Comparison of ENCODE assay signal across 2 cellular contexts in genomic region chr6:40901322-40902055, GRCh38.
TF ChIP-seq lines count a peak whose summit lies in the region.

No MANE protein-coding gene starts in this region.

TF ChIP-seq in GM23338, 12 proteins besides CTCF, POLR2A, EP300 and RAD21:
- TF ChIP-seq REST (IDR thresholded peaks at IDR 0.05; ENCODE audit: unreplicated experiment) (no peak), ZNF114 (CRISPR knock-in tag; IDR thresholded peaks at IDR 0.05) (no peak), STAT1 (IDR thresholded peaks at IDR 0.05; ENCODE audit: unreplicated experiment) (no peak), ETS1 (IDR thresholded peaks at IDR 0.05) (no peak), CREB1 (CRISPR knock-in tag; IDR thresholded peaks at IDR 0.05; ENCODE audit: low read depth) (no peak), NANOG (IDR thresholded peaks at IDR 0.05; ENCODE audit: borderline replicate concordance) (no peak)

TF ChIP-seq in HepG2, 621 proteins besides CTCF, POLR2A, EP300 and RAD21 (continued from another document):
- TF ChIP-seq ZNF597 (CRISPR knock-in tag; IDR thresholded peaks at IDR 0.05) (no peak), TMF1 (CRISPR knock-in tag; IDR thresholded peaks at IDR 0.05; ENCODE audit: low read depth) (no peak), SRF (IDR thresholded peaks at IDR 0.05; ENCODE audit: low read depth, low read length) (no peak), LBX2 (CRISPR knock-in tag; IDR thresholded peaks at IDR 0.05; ENCODE audit: borderline replicate concordance) (no peak), TFDP1 (CRISPR knock-in tag; IDR thresholded peaks at IDR 0.05; ENCODE audit: borderline replicate concordance) (no peak)
